In the genomic region with DNA sequence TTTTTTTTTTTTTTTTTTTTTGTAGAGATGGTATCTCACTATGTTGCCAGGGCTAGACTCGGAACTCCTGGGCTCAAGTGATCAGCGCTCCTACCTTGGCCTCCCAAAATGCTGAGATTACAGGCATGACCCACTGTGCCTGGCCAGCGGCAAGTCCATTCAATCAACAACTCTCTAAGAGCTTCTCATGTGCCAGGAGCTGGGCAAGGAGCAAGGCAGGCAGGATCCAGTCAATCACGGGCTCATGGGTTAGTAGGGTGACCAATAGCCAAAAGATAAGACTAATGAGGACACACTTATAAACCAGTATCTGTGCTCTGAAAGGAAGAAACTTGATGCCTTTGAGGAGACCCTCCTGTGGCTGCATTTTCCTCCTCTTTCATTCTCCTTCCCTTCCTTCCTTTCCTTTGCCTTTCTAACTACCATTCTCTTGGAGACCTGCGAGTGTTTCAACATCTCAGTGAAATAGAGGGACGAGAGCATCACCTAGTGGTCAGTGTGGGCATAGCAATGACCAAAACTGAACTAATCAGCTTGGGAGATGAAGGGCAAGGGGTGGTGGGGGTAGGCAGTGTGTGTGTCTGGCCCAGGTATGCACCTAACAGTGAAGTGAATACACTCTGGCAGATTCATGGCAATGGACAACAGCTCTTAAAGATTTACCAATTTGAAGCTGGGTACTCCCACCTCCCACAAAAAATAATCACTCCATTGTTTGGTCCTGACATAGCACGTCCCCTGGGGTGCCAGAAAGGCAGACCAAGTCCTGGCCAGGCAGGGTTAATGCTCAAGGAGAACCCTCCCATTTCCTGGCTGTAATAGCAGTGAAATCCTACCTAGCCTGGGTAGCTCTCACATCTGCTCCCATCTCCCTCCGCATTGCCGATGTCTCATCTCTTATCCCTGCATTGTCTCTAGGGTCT, we compare ENCODE assay signal across 8 cellular contexts. TPM values are rescaled to one million over a fixed set of nuclear protein-coding genes. Genes with fewer than 3 reads are reported as not detected.
A peak's percentile ranks its signal among the peaks of the same experiment; 100 is the strongest.
DNase-seq lines count a peak whose midpoint lies in the region; ATAC-seq and TF ChIP-seq lines count a peak whose summit lies in the region.

No MANE protein-coding gene starts in this region.

- H4K8ac ChIP-seq in H9 (replicated peaks; ENCODE audit: insufficient read length, low read depth, low read length) (no peak overlapping the region), mesendoderm (ENCODE audit: low read depth, low read length) (no peak overlapping the region)

- no peak overlapping the region for H3K4me3 ChIP-seq in mesendoderm (ENCODE audit: low read length)

- H3K4me1 ChIP-seq in H9 (ENCODE audit: insufficient read depth, low read length) (no peaks in the 10 kb centered on the region; the same call in 1 of the 2 replicates), mesendoderm (ENCODE audit: control insufficient read depth, low read depth, low read length) (peaks cover 5% of the 10 kb centered on the region)

- H2BK5ac ChIP-seq in H9 (ENCODE audit: insufficient read length, low read length) (no peak overlapping the region), mesendoderm (ENCODE audit: low read length) (no peak overlapping the region)

- no peak overlapping the region for H2BK120ac ChIP-seq in H9 (ENCODE audit: low read depth, low read length, poor library complexity, severe bottlenecking)
- H2BK120ac ChIP-seq in mesendoderm (ENCODE audit: low read depth, low read length) = no peak overlapping the region

- H3K9ac ChIP-seq in H9 (ENCODE audit: extremely low read depth, insufficient read length, low read length) (no peak overlapping the region), mesendoderm (ENCODE audit: low read length) (no peak overlapping the region)

- no peak overlapping the region for H2BK12ac ChIP-seq in H9 (ENCODE audit: insufficient read length, low read depth, low read length)

- H2BK20ac ChIP-seq in H9 (ENCODE audit: low read depth, low read length, poor library complexity, severe bottlenecking) = no peak overlapping the region

- H3K27ac ChIP-seq in H9 (ENCODE audit: insufficient read length, low read depth, low read length) (no peak overlapping the region), mesendoderm (ENCODE audit: low read depth, low read length) (no peak overlapping the region)

- H2AK5ac ChIP-seq in H9 (ENCODE audit: insufficient read length, low read length) = no peak overlapping the region
- H2AK5ac ChIP-seq in mesendoderm (ENCODE audit: low read length) = no peak overlapping the region

- H3K56ac ChIP-seq in H9 (ENCODE audit: insufficient read length, low read depth, low read length) = no peak overlapping the region
- H3K56ac ChIP-seq in mesendoderm (ENCODE audit: low read length) = no peak overlapping the region

- no peak overlapping the region for H3K4me2 ChIP-seq in H9 (ENCODE audit: insufficient read depth, insufficient read length, low read length)
- H3K4me2 ChIP-seq in mesendoderm (ENCODE audit: low read length) = no peak overlapping the region

- H3K27me3 ChIP-seq in H9 (ENCODE audit: insufficient read depth, low read length) (no peaks in the 10 kb centered on the region; the same call in 1 of the 2 replicates), mesendoderm (ENCODE audit: insufficient read depth, low read length, poor library complexity) (peaks cover under 1% of the 10 kb centered on the region)

- no peaks in the 10 kb centered on the region; a peak in 1 of 7 replicates for H3K36me3 Mint-ChIP-seq in H9 (ENCODE audit: insufficient read depth in 1 of 3, low read depth in 3 of 3)

- H4K5ac ChIP-seq in H9 (ENCODE audit: insufficient read length, low read depth, low read length) = no peak overlapping the region
- H4K5ac ChIP-seq in mesendoderm (ENCODE audit: low read length) = no peak overlapping the region

- no peak overlapping the region for H3K14ac ChIP-seq in H9 (ENCODE audit: insufficient read depth, low read length)

- H3K36me3 ChIP-seq in mesendoderm (ENCODE audit: control insufficient read depth, insufficient read depth, low read length) = no peaks in the 10 kb centered on the region

- ATAC-seq in GM18519 (IDR thresholded peaks at IDR 0.05; ENCODE audit: low FRiP score, unreplicated experiment) = no peak

- peak overlapping the region in 1 of 2 experiments; percentile 59; a peak in 3 of 5 replicates for H3K4me3 Mint-ChIP-seq in H9

- H3K79me1 ChIP-seq in H9 (ENCODE audit: insufficient read depth, low read depth, low read length, poor library complexity, severe bottlenecking) = no peaks in the 10 kb centered on the region
- H3K79me1 ChIP-seq in mesendoderm (ENCODE audit: low read length) = no peaks in the 10 kb centered on the region

- peaks cover 15% of the 10 kb centered on the region for H3K27me3 Mint-ChIP-seq in H9 (ENCODE audit: low read depth)

- peak overlapping the region in 2 of 3 experiments; percentile 39 to 71; a peak in 3 of 7 replicates for H3K27ac Mint-ChIP-seq in H9

- no peaks in the 10 kb centered on the region for H3K9me3 ChIP-seq in H9 (ENCODE audit: control insufficient read depth, low read depth, low read length)

- no peak overlapping the region for H2AFZ ChIP-seq in H9 (ENCODE audit: low read length)

- DNase-seq in Ammon's horn (ENCODE audit: low spot score) (peak; percentile 87), H9 (peak; percentile 88), NCI-H82 (lab: John Stamatoyannopoulos, UW) (peak; percentile 92), mesendoderm (peak; percentile 92)
- peak; percentile 86 to 88 for DNase-seq in activated CD4-positive, alpha-beta T cell treated with anti-CD3 and anti-CD28 coated beads, Interleukin-2, amount 50 U/mL, for 48 hours
- peak; percentile 71 for DNase-seq in effector CD4-positive, alpha-beta T cell
- DNase-seq in stimulated activated CD8-positive, alpha-beta memory T cell treated with anti-CD3 and anti-CD28 coated beads, Interleukin-4, amount 100 ng/mL, for 24 hours (ENCODE audit: low read depth) = peak; percentile 67

- no peaks in the 10 kb centered on the region for H3K9me3 Mint-ChIP-seq in H9

- no peak overlapping the region for H4K91ac ChIP-seq in H9 (ENCODE audit: insufficient read length, low read depth, low read length)

- no peak overlapping the region for H3T11ph ChIP-seq in H9 (ENCODE audit: low read length)

- peaks cover 23 to 25% of the 10 kb centered on the region in 2 experiments for H3K4me1 Mint-ChIP-seq in H9

- TF ChIP-seq CTCF in H9 (conservative IDR thresholded peaks at IDR 0.05) = peak; percentile 98

- no CpG with 5 or more reads among the region's 9 CpGs for WGBS in H9 (ENCODE audit: extremely low coverage, insufficient read length, low lambda C conversion rate)
- no CpG with 5 or more reads among the region's 9 CpGs for WGBS in mesendoderm (ENCODE audit: extremely low coverage, insufficient coverage, low lambda C conversion rate)

- peaks cover under 1% of the 10 kb centered on the region for H3K23me2 ChIP-seq in H9 (ENCODE audit: insufficient read length, low read depth, low read length, poor library complexity, severe bottlenecking)

- H3K23ac ChIP-seq in H9 (ENCODE audit: insufficient read length, low read depth, low read length) (no peak overlapping the region), mesendoderm (ENCODE audit: low read length) (no peak overlapping the region)

- H3K18ac ChIP-seq in H9 (ENCODE audit: insufficient read length, low read depth, low read length) (no peak overlapping the region), mesendoderm (ENCODE audit: low read length) (no peak overlapping the region)

- H2BK15ac ChIP-seq in H9 (ENCODE audit: low read depth, low read length) (no peak overlapping the region), mesendoderm (replicated peaks; ENCODE audit: low read depth) (no peak overlapping the region)

- H3K79me2 ChIP-seq in H9 (ENCODE audit: insufficient read depth, low read length) (no peaks in the 10 kb centered on the region; the same call in 1 of the 2 replicates), mesendoderm (ENCODE audit: control insufficient read depth, insufficient read depth, low read length) (no peaks in the 10 kb centered on the region)

- H3K4ac ChIP-seq in H9 (ENCODE audit: low read depth, low read length) (no peak overlapping the region), mesendoderm (ENCODE audit: low read depth, low read length) (no peak overlapping the region)

- no peaks in the 10 kb centered on the region for H4K20me1 ChIP-seq in H9 (ENCODE audit: control insufficient read depth, insufficient read depth, insufficient read length)

RNA-seq across cellular contexts. Expression of gene RPP25, which starts 6.2 kb away (rescaled TPM):
- total RNA-seq in H9 (2021) = 12.6 and 13.0 TPM in 2 replicates
- polyA plus RNA-seq in mesendoderm (2013, experiment 1 of 2) = 4.9 TPM
- polyA plus RNA-seq in mesendoderm (2013, experiment 2 of 2) = 5.1 TPM

RNA-seq across cellular contexts. Expression of gene COX5A, which starts 12.5 kb away (rescaled TPM):
- total RNA-seq in H9 (2021) = 331 and 336 TPM in 2 replicates
- 353 TPM for polyA plus RNA-seq in mesendoderm (2013, experiment 1 of 2)
- 361 TPM for polyA plus RNA-seq in mesendoderm (2013, experiment 2 of 2)

RNA-seq across cellular contexts. Expression of gene FAM219B, which starts 43.7 kb away (rescaled TPM):
- total RNA-seq in H9 (2021) = 60.3 and 69.0 TPM in 2 replicates
- 24.2 TPM for polyA plus RNA-seq in mesendoderm (2013, experiment 1 of 2)
- polyA plus RNA-seq in mesendoderm (2013, experiment 2 of 2) = 24.6 TPM

RNA-seq across cellular contexts. Expression of gene SCAMP5, which starts 45.0 kb away (rescaled TPM):
- total RNA-seq in H9 (2021) = 45.8 and 47.8 TPM in 2 replicates
- 17.2 TPM for polyA plus RNA-seq in mesendoderm (2013, experiment 1 of 2)
- 17.7 TPM for polyA plus RNA-seq in mesendoderm (2013, experiment 2 of 2)
